ENCODE assay signal across 2 cellular contexts in the genomic region with DNA sequence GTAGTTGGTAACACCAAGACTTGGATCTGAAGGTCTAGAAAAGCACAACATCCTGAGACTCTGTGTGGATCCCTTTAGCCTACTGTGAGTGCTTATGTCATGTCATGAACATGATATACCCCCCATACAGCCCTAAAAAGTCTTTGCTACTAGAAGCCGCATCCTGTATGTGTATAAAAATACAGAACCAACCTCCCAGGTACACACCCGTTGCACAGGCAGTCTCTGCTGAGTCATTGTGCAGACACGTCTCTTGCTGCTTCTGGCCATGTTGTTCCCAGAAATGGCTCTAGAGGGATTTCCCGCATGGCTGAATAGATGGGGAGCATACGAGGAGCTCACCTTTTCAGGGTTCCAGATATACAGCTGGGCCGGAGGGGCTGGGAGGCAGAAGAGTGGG.
TF ChIP-seq lines count a peak whose summit lies in the region.

No MANE protein-coding gene starts in this region.

TF ChIP-seq in HepG2, 621 proteins besides CTCF, POLR2A, EP300 and RAD21:
- no peak for TF ChIP-seq SAP130 (CRISPR knock-in tag; IDR thresholded peaks at IDR 0.05; ENCODE audit: low read depth)
- TF ChIP-seq, protein P1, sequence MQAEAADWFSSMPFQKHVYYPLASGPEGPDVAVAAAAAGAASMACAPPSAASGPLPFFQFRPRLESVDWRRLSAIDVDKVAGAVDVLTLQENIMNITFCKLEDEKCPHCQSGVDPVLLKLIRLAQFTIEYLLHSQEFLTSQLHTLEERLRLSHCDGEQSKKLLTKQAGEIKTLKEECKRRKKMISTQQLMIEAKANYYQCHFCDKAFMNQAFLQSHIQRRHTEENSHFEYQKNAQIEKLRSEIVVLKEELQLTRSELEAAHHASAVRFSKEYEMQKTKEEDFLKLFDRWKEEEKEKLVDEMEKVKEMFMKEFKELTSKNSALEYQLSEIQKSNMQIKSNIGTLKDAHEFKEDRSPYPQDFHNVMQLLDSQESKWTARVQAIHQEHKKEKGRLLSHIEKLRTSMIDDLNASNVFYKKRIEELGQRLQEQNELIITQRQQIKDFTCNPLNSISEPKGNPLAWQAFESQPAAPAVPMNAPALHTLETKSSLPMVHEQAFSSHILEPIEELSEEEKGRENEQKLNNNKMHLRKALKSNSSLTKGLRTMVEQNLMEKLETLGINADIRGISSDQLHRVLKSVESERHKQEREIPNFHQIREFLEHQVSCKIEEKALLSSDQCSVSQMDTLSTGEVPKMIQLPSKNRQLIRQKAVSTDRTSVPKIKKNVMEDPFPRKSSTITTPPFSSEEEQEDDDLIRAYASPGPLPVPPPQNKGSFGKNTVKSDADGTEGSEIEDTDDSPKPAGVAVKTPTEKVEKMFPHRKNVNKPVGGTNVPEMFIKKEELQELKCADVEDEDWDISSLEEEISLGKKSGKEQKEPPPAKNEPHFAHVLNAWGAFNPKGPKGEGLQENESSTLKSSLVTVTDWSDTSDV (CRISPR knock-in tag; IDR thresholded peaks at IDR 0.05), result no peak
- peak; percentile 64; the same call in 1 of the 2 replicates for TF ChIP-seq NFE2L2 (IDR thresholded peaks at IDR 0.05; ENCODE audit: low read length)
- no peak for TF ChIP-seq MED8 (CRISPR knock-in tag; IDR thresholded peaks at IDR 0.05; ENCODE audit: insufficient replicate concordance)
- TF ChIP-seq ZNF253 (CRISPR knock-in tag; IDR thresholded peaks at IDR 0.05; ENCODE audit: borderline replicate concordance), result no peak
- no peak for TF ChIP-seq REXO4 (CRISPR knock-in tag; IDR thresholded peaks at IDR 0.05; ENCODE audit: borderline replicate concordance)
TF ChIP-seq in HepG2: peak in this region for 1.

TF ChIP-seq in K562, 482 proteins besides CTCF, POLR2A, EP300 and RAD21 (continues in another document):
- no peak for TF ChIP-seq PHF8 (IDR thresholded peaks at IDR 0.05; ENCODE audit: borderline replicate concordance, low read length)
- TF ChIP-seq OTX1 (CRISPR knock-in tag; IDR thresholded peaks at IDR 0.05), result no peak
- TF ChIP-seq, protein P2, sequence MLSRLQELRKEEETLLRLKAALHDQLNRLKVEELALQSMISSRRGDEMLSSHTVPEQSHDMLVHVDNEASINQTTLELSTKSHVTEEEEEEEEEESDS (CRISPR knock-in tag; IDR thresholded peaks at IDR 0.05), result no peak
- TF ChIP-seq, protein P3, sequence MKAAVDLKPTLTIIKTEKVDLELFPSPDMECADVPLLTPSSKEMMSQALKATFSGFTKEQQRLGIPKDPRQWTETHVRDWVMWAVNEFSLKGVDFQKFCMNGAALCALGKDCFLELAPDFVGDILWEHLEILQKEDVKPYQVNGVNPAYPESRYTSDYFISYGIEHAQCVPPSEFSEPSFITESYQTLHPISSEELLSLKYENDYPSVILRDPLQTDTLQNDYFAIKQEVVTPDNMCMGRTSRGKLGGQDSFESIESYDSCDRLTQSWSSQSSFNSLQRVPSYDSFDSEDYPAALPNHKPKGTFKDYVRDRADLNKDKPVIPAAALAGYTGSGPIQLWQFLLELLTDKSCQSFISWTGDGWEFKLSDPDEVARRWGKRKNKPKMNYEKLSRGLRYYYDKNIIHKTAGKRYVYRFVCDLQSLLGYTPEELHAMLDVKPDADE (conservative IDR thresholded peaks at IDR 0.05; ENCODE audit: control insufficient read depth, low read depth, low read length), result no peak
- TF ChIP-seq CBX5 (IDR thresholded peaks at IDR 0.05; ENCODE audit: borderline replicate concordance, low read depth), result no peak
- TF ChIP-seq NFIC (IDR thresholded peaks at IDR 0.05), result no peak
- TF ChIP-seq ZNF609 (CRISPR knock-in tag; IDR thresholded peaks at IDR 0.05; ENCODE audit: borderline replicate concordance), result no peak
- 0 out of 2 replicates have a peak, but pooled peaks have one; percentile 4 for TF ChIP-seq JUND (IDR thresholded peaks at IDR 0.05; ENCODE audit: borderline replicate concordance, low read depth, low read length)
- no peak; the same call in 2 of the 3 replicates for TF ChIP-seq JUND (tag; IDR thresholded peaks at IDR 0.05; ENCODE audit: borderline replicate concordance, low read depth, low read length)
- no peak for TF ChIP-seq RBBP5 (IDR thresholded peaks at IDR 0.05; ENCODE audit: borderline replicate concordance, insufficient read depth, low read length, poor library complexity, severe bottlenecking)
- TF ChIP-seq C11orf30 (IDR thresholded peaks at IDR 0.05; ENCODE audit: low read depth), result peak; percentile 82
- no peak for TF ChIP-seq PTRF (tag; IDR thresholded peaks at IDR 0.05)
- TF ChIP-seq, protein P4, sequence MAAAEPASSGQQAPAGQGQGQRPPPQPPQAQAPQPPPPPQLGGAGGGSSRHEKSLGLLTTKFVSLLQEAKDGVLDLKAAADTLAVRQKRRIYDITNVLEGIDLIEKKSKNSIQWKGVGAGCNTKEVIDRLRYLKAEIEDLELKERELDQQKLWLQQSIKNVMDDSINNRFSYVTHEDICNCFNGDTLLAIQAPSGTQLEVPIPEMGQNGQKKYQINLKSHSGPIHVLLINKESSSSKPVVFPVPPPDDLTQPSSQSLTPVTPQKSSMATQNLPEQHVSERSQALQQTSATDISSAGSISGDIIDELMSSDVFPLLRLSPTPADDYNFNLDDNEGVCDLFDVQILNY (CRISPR knock-in tag; IDR thresholded peaks at IDR 0.05), result no peak
- peak; percentile 40; the same call in 1 of the 2 replicates for TF ChIP-seq L3MBTL2 (IDR thresholded peaks at IDR 0.05)
- TF ChIP-seq MAFF (IDR thresholded peaks at IDR 0.05; ENCODE audit: low read length), result peak; percentile 72
- TF ChIP-seq, protein P5, sequence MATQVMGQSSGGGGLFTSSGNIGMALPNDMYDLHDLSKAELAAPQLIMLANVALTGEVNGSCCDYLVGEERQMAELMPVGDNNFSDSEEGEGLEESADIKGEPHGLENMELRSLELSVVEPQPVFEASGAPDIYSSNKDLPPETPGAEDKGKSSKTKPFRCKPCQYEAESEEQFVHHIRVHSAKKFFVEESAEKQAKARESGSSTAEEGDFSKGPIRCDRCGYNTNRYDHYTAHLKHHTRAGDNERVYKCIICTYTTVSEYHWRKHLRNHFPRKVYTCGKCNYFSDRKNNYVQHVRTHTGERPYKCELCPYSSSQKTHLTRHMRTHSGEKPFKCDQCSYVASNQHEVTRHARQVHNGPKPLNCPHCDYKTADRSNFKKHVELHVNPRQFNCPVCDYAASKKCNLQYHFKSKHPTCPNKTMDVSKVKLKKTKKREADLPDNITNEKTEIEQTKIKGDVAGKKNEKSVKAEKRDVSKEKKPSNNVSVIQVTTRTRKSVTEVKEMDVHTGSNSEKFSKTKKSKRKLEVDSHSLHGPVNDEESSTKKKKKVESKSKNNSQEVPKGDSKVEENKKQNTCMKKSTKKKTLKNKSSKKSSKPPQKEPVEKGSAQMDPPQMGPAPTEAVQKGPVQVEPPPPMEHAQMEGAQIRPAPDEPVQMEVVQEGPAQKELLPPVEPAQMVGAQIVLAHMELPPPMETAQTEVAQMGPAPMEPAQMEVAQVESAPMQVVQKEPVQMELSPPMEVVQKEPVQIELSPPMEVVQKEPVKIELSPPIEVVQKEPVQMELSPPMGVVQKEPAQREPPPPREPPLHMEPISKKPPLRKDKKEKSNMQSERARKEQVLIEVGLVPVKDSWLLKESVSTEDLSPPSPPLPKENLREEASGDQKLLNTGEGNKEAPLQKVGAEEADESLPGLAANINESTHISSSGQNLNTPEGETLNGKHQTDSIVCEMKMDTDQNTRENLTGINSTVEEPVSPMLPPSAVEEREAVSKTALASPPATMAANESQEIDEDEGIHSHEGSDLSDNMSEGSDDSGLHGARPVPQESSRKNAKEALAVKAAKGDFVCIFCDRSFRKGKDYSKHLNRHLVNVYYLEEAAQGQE (CRISPR knock-in tag; IDR thresholded peaks at IDR 0.05; ENCODE audit: low read depth), result no peak
- TF ChIP-seq RFX7 (CRISPR knock-in tag; IDR thresholded peaks at IDR 0.05), result no peak
- TF ChIP-seq MED1 (CRISPR knock-in tag; IDR thresholded peaks at IDR 0.05; ENCODE audit: borderline replicate concordance), result no peak
- TF ChIP-seq DDX20 (tag; IDR thresholded peaks at IDR 0.05; ENCODE audit: low read depth), result no peak
- no peak for TF ChIP-seq ZNF282 (CRISPR knock-in tag; IDR thresholded peaks at IDR 0.05)
- TF ChIP-seq, protein P6, sequence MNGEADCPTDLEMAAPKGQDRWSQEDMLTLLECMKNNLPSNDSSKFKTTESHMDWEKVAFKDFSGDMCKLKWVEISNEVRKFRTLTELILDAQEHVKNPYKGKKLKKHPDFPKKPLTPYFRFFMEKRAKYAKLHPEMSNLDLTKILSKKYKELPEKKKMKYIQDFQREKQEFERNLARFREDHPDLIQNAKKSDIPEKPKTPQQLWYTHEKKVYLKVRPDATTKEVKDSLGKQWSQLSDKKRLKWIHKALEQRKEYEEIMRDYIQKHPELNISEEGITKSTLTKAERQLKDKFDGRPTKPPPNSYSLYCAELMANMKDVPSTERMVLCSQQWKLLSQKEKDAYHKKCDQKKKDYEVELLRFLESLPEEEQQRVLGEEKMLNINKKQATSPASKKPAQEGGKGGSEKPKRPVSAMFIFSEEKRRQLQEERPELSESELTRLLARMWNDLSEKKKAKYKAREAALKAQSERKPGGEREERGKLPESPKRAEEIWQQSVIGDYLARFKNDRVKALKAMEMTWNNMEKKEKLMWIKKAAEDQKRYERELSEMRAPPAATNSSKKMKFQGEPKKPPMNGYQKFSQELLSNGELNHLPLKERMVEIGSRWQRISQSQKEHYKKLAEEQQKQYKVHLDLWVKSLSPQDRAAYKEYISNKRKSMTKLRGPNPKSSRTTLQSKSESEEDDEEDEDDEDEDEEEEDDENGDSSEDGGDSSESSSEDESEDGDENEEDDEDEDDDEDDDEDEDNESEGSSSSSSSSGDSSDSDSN (IDR thresholded peaks at IDR 0.05; ENCODE audit: borderline replicate concordance in 1 of 2, low read depth in 2 of 2, low read length in 2 of 2), result no peak
